2 cellular contexts compared by ENCODE assay signal in the genomic region with DNA sequence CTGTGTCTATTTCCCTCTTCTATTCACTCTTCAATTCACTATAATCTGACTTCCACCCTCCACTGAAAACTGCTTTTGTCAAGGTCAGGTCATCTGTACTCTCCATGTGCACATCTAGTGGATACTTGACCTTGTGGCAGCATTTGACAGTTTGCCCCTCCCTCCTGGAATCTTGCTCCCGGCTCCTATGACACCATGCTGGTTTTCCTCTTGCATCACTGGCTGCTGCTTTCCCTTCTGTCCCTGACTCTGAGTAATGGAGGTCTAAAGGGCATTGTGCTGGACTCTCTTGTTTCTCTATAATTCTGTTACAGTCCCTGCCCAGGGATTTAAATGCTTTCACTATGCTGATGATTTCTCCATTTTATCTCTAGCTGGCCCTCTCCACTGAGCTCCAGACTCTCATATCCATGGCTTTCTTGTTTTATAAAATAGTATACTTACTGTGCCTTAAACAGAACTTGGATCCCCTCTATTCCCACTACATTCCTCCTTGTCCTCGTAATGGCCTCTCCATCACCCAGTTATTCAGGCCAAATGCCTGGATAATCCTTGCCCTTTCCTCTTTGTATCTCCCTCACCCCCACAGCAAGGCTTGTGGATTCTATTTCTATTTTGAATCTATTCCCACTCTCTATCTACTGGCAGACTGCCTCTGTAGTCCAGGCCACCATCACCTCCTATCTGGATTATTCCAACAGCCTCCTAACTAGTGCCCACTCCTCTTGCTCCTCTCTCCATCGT.
A peak's percentile ranks its signal among the peaks of the same experiment; 100 is the strongest.
TF ChIP-seq lines count a peak whose summit lies in the region.

No MANE protein-coding gene starts in this region.

TF ChIP-seq in A549, 52 proteins besides CTCF, POLR2A, EP300 and RAD21:
- no peak for TF ChIP-seq FOXS1 (CRISPR knock-in tag; IDR thresholded peaks at IDR 0.05)
- TF ChIP-seq ESRRA (IDR thresholded peaks at IDR 0.05; ENCODE audit: borderline replicate concordance, low read length) = no peak
- TF ChIP-seq EHF (CRISPR knock-in tag; IDR thresholded peaks at IDR 0.05) = no peak
- no peak for TF ChIP-seq CHD2 (IDR thresholded peaks at IDR 0.05; ENCODE audit: low read length, partially characterized antibody)
- no peak for TF ChIP-seq NFE2L2 (conservative IDR thresholded peaks at IDR 0.05; ENCODE audit: low read length)
- TF ChIP-seq MAZ (IDR thresholded peaks at IDR 0.05; ENCODE audit: borderline replicate concordance, low read depth, low read length) = no peak
- no peak for TF ChIP-seq MYC (IDR thresholded peaks at IDR 0.05; ENCODE audit: borderline replicate concordance, low read length)
- TF ChIP-seq, protein P1, sequence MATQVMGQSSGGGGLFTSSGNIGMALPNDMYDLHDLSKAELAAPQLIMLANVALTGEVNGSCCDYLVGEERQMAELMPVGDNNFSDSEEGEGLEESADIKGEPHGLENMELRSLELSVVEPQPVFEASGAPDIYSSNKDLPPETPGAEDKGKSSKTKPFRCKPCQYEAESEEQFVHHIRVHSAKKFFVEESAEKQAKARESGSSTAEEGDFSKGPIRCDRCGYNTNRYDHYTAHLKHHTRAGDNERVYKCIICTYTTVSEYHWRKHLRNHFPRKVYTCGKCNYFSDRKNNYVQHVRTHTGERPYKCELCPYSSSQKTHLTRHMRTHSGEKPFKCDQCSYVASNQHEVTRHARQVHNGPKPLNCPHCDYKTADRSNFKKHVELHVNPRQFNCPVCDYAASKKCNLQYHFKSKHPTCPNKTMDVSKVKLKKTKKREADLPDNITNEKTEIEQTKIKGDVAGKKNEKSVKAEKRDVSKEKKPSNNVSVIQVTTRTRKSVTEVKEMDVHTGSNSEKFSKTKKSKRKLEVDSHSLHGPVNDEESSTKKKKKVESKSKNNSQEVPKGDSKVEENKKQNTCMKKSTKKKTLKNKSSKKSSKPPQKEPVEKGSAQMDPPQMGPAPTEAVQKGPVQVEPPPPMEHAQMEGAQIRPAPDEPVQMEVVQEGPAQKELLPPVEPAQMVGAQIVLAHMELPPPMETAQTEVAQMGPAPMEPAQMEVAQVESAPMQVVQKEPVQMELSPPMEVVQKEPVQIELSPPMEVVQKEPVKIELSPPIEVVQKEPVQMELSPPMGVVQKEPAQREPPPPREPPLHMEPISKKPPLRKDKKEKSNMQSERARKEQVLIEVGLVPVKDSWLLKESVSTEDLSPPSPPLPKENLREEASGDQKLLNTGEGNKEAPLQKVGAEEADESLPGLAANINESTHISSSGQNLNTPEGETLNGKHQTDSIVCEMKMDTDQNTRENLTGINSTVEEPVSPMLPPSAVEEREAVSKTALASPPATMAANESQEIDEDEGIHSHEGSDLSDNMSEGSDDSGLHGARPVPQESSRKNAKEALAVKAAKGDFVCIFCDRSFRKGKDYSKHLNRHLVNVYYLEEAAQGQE (IDR thresholded peaks at IDR 0.05) = no peak
- TF ChIP-seq MAFK (IDR thresholded peaks at IDR 0.05; ENCODE audit: partially characterized antibody) = no peak
- TF ChIP-seq CBX2 (IDR thresholded peaks at IDR 0.05; ENCODE audit: borderline replicate concordance, low read depth) = no peak
- no peak for TF ChIP-seq ZFP36 (IDR thresholded peaks at IDR 0.05; ENCODE audit: borderline replicate concordance, partially characterized antibody)
- no peak for TF ChIP-seq RARB (CRISPR knock-in tag; IDR thresholded peaks at IDR 0.05)
- TF ChIP-seq CEBPB (IDR thresholded peaks at IDR 0.05) = no peak
- TF ChIP-seq ZSCAN20 (CRISPR knock-in tag; IDR thresholded peaks at IDR 0.05) = no peak
- no peak for TF ChIP-seq CBX8 (IDR thresholded peaks at IDR 0.05)
- TF ChIP-seq NPAS2 (CRISPR knock-in tag; IDR thresholded peaks at IDR 0.05; ENCODE audit: borderline replicate concordance) = no peak
- TF ChIP-seq, protein P2, sequence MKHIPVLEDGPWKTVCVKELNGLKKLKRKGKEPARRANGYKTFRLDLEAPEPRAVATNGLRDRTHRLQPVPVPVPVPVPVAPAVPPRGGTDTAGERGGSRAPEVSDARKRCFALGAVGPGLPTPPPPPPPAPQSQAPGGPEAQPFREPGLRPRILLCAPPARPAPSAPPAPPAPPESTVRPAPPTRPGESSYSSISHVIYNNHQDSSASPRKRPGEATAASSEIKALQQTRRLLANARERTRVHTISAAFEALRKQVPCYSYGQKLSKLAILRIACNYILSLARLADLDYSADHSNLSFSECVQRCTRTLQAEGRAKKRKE (CRISPR knock-in tag; IDR thresholded peaks at IDR 0.05; ENCODE audit: low read depth) = no peak
- no peak for TF ChIP-seq SREBF2 (IDR thresholded peaks at IDR 0.05)
- TF ChIP-seq NR3C1 (IDR thresholded peaks at IDR 0.05) = no peak

TF ChIP-seq in H1, 55 proteins besides CTCF, POLR2A, EP300 and RAD21:
- TF ChIP-seq CEBPB (IDR thresholded peaks at IDR 0.05; ENCODE audit: low read depth, low read length) (peak; percentile 74), NRF1 (IDR thresholded peaks at IDR 0.05; ENCODE audit: low read depth, low read length) (no peak)
